Comparison of ENCODE assay signal across 22 cellular contexts in genomic region chr9:129378241-129378661, GRCh38.
DNase-seq lines count a peak whose midpoint lies in the region; ATAC-seq and TF ChIP-seq lines count a peak whose summit lies in the region.
"Had no signal": no experiment of that assay in that cellular context is flagged by ENCODE, and none has a peak within 500 bp of the region (broad histone marks: within the 10 kb centered on the region; RNA-seq: fewer than 3 reads in every experiment).

No MANE protein-coding gene starts in this region.

- no peak overlapping the region for H3K4me2 ChIP-seq in neural progenitor cell
- H3K4me2 ChIP-seq: GM23338 had no signal

- peaks cover 20% of the 10 kb centered on the region for H3F3A ChIP-seq in neural progenitor cell (ENCODE audit: low read depth)

- H3K4me1 Mint-ChIP-seq in chondrocyte (ENCODE audit: low read depth): peaks cover 3% of the 10 kb centered on the region
- peaks cover 32% of the 10 kb centered on the region for H3K4me1 Mint-ChIP-seq in neural progenitor cell

- H3K4me1 ChIP-seq in neural progenitor cell (peaks cover 12% of the 10 kb centered on the region), upper lobe of right lung (peaks cover 11% of the 10 kb centered on the region)

- no peak for TF ChIP-seq CTCF in chondrocyte (IDR thresholded peaks at IDR 0.05)
- TF ChIP-seq CTCF in neural progenitor cell (IDR thresholded peaks at IDR 0.05): no peak
- no peak for TF ChIP-seq CTCF in upper lobe of right lung (IDR thresholded peaks at IDR 0.05)

- H3K9ac ChIP-seq in neural progenitor cell: no peak overlapping the region

- no peaks in the 10 kb centered on the region for H3K36me3 ChIP-seq in H7 (replicated peaks; ENCODE audit: control insufficient read depth, insufficient read depth, low read length)
- no peaks in the 10 kb centered on the region for H3K36me3 ChIP-seq in neural progenitor cell
- no peaks in the 10 kb centered on the region for H3K36me3 ChIP-seq in upper lobe of right lung
- H3K36me3 ChIP-seq in MG63: no peaks in the 10 kb centered on the region

- H3K9me3 ChIP-seq in neural progenitor cell (ENCODE audit: low read depth) (no peaks in the 10 kb centered on the region), upper lobe of right lung (no peaks in the 10 kb centered on the region), MG63 (no peaks in the 10 kb centered on the region; the same call in 1 of the 2 replicates)
- H3K9me3 ChIP-seq: Caco-2 had no signal

- H3K27ac ChIP-seq in neural progenitor cell: no peak overlapping the region
- H3K27ac ChIP-seq in upper lobe of right lung: no peak overlapping the region

- H3K27me3 Mint-ChIP-seq in chondrocyte (ENCODE audit: low read depth): peaks cover 2% of the 10 kb centered on the region
- peaks cover 9% of the 10 kb centered on the region for H3K27me3 Mint-ChIP-seq in neural progenitor cell (ENCODE audit: insufficient read depth, low read depth)
- H3K27me3 Mint-ChIP-seq: CD4-positive, alpha-beta memory T cell had no signal

- H3K36me3 Mint-ChIP-seq in chondrocyte (ENCODE audit: low read depth) (no peaks in the 10 kb centered on the region), neural progenitor cell (no peaks in the 10 kb centered on the region)
- H3K36me3 Mint-ChIP-seq: CD4-positive, alpha-beta memory T cell had no signal

- H3K27ac Mint-ChIP-seq in chondrocyte (ENCODE audit: unreplicated experiment): no peak overlapping the region
- peak overlapping the region; percentile 39 for H3K27ac Mint-ChIP-seq in neural progenitor cell
- H3K27ac Mint-ChIP-seq: GM23338 had no signal

- H3K9me3 Mint-ChIP-seq in chondrocyte (ENCODE audit: low read depth): no peaks in the 10 kb centered on the region
- H3K9me3 Mint-ChIP-seq in neural progenitor cell: peaks cover 8% of the 10 kb centered on the region
- H3K9me3 Mint-ChIP-seq: CD4-positive, alpha-beta memory T cell had no signal

- H3K79me2 ChIP-seq in neural progenitor cell (ENCODE audit: low read depth): no peaks in the 10 kb centered on the region

- no peak overlapping the region for H2AFZ ChIP-seq in neural progenitor cell (replicated peaks)
- H2AFZ ChIP-seq: GM23338 had no signal

- H3K4me3 ChIP-seq in H7 (ENCODE audit: insufficient read depth, low read depth, low read length) (no peak overlapping the region), neural progenitor cell (no peak overlapping the region), upper lobe of right lung (no peak overlapping the region), MG63 (no peak overlapping the region)
- H3K4me3 ChIP-seq: GM23338 had no signal

- DNase-seq in H7 (peak; percentile 41), chondrocyte (ENCODE audit: low spot score) (peak; percentile 60), neural progenitor cell (ENCODE audit: low spot score) (no peak), upper lobe of right lung (peak; percentile 51), iPS-NIHi7 (ENCODE audit: extremely low spot score) (no peak), MG63 (no peak)
- DNase-seq: Caco-2; CD4-positive, alpha-beta memory T cell; DMS 273 treated with DMSO at 0.1 percent for 48 hours; DMS79 treated with DMSO at 0.1 percent for 48 hours; HCEC 1CT; KBM-7; NCI-H1092; NCI-H1436; NCI-H1930; NCI-H345; NCI-H524; NCI-H774; NK-92 treated with Interleukin-12 subunit alpha and Interleukin-12 subunit beta, amount 100 ng/mL, for 24 hours had no signal

- H3K4me3 Mint-ChIP-seq in chondrocyte (ENCODE audit: unreplicated experiment) (no peak overlapping the region), neural progenitor cell (no peak overlapping the region)
- H3K4me3 Mint-ChIP-seq: GM23338 had no signal

- no peak for ATAC-seq in upper lobe of right lung
- ATAC-seq in GM19455 (IDR thresholded peaks at IDR 0.05; ENCODE audit: unreplicated experiment): no peak
- ATAC-seq: GM23338, Panc1 had no signal

- no peaks in the 10 kb centered on the region for H4K20me1 ChIP-seq in neural progenitor cell (ENCODE audit: low read depth)

- intact Hi-C loops in upper lobe of right lung (cut with DNase I): no loop called here

- H3K27me3 ChIP-seq in H7 (ENCODE audit: control insufficient read depth, insufficient read depth, low read length) (no peaks in the 10 kb centered on the region; the same call in 1 of the 2 replicates), neural progenitor cell (peaks cover 11% of the 10 kb centered on the region), upper lobe of right lung (no peaks in the 10 kb centered on the region), MG63 (no peaks in the 10 kb centered on the region)

Comparison
In these comparisons a context has a peak if more than half of its experiments do, and no peak if none do; other contexts are left out.
1. DNase-seq: peak in H7 (single experiment), chondrocyte (single experiment) and upper lobe of right lung (single experiment); none in neural progenitor cell (single experiment), iPS-NIHi7 (single experiment) and MG63 (single experiment).